Comparison of ENCODE assay signal across 11 cellular contexts in the genomic region with DNA sequence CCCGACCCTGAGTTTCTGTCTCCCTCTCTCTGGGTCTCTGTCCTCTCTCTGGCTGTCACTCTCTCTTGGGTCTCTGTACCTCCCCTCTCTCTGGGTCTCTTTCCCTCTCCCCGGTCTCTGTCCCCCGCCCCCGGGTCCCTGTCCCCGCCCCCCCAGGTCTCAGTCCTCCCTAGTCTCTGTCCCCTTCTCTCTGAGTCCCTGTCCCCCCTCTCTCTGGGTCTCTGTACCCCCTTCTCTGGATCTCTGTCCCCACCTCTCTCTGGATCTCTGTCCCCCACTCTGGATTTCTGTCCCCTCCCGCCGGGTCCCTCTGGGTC. TPM values are rescaled to one million over a fixed set of nuclear protein-coding genes. Genes with fewer than 3 reads are reported as not detected.
DNase-seq lines count a peak whose midpoint lies in the region; ATAC-seq, FAIRE-seq and TF ChIP-seq lines count a peak whose summit lies in the region.
"Had no signal": no experiment of that assay in that cellular context is flagged by ENCODE, and none has a peak within 500 bp of the region (broad histone marks: within the 10 kb centered on the region; RNA-seq: fewer than 3 reads in every experiment).

No MANE protein-coding gene starts in this region.

- H4K91ac ChIP-seq in H1 (replicated peaks; ENCODE audit: insufficient read length, low read length) (no peak overlapping the region), trophoblast cell (ENCODE audit: low read depth, low read length) (peak overlapping the region; percentile 99)

- H3K4me1 ChIP-seq in CD8-positive, alpha-beta T cell (ENCODE audit: insufficient read depth, low read length) = peaks cover 55% of the 10 kb centered on the region
- H3K4me1 ChIP-seq in OCI-LY1 (ENCODE audit: insufficient read depth, low read length, severe bottlenecking) (peaks cover 49% of the 10 kb centered on the region), H1 (replicated peaks in 1 of 4; ENCODE audit: control insufficient read depth in 3 of 4, insufficient read depth in 4 of 4, low read length in 3 of 4) (peaks cover 4 to 17% (median 12%) of the 10 kb centered on the region in 4 experiments), trophoblast cell (ENCODE audit: control insufficient read depth in 1 of 2, insufficient read depth in 2 of 2, low read length in 2 of 2) (peaks cover 25 to 29% of the 10 kb centered on the region in 2 experiments)

- 0 out of 2 replicates have a peak, but pooled peaks cover 4% of the 10 kb centered on the region for H3K79me2 ChIP-seq in OCI-LY1 (ENCODE audit: insufficient read depth, low read length)
- H3K79me2 ChIP-seq in H1 (ENCODE audit: control insufficient read depth in 1 of 2, insufficient read depth in 2 of 2, low read length in 2 of 2) = peaks cover 0 to 13% of the 10 kb centered on the region in 2 experiments; a peak in 2 of 4 replicates
- H3K79me2 ChIP-seq in trophoblast cell (ENCODE audit: control insufficient read depth, insufficient read depth, low read length, poor library complexity) = peaks cover 16% of the 10 kb centered on the region

- H3K27me3 ChIP-seq in CD8-positive, alpha-beta T cell (ENCODE audit: insufficient read depth, low read length) = no peaks in the 10 kb centered on the region
- H3K27me3 ChIP-seq in OCI-LY1 (ENCODE audit: insufficient read depth, low read length) = no peaks in the 10 kb centered on the region
- H3K27me3 ChIP-seq in H1 (replicated peaks in 1 of 4; ENCODE audit: control insufficient read depth in 3 of 4, extremely low read depth in 1 of 4, insufficient read depth in 3 of 4, low read length in 3 of 4) = no peaks in the 10 kb centered on the region
- H3K27me3 ChIP-seq in trophoblast cell (ENCODE audit: insufficient read depth, low read length) = no peaks in the 10 kb centered on the region

- POLR2A ChIA-PET in CD8-positive, alpha-beta T cell (lab: Charles Lee) = interaction anchor here (0.9 to 1.5 kb wide), 2 partner anchors 31 to 63 kb away, joined by 3 to 9 read pairs; partner anchors contain the start of genes GYS1, NUCB1 and RUVBL2
- POLR2A ChIA-PET in H1 (lab: Charles Lee; ENCODE audit: partially characterized antibody) = interaction anchor here (0.9 to 2.1 kb wide), 8 partner anchors 8 to 89 kb away, joined by 3 to 19 read pairs (median 6); no protein-coding TSS in a partner anchor

- no CpG with 5 or more reads among the region's 7 CpGs for WGBS in H1 (ENCODE audit: extremely low coverage in 1 of 2, insufficient coverage in 1 of 2, insufficient read length in 1 of 2, insufficient replicate concordance in 2 of 2, low coverage in 1 of 2, low lambda C conversion rate in 2 of 2, missing lambda C conversion rate in 1 of 2), 2 experiments
- no CpG with 5 or more reads among the region's 7 CpGs for whole genome bisulfite sequencing in trophoblast cell (ENCODE audit: extremely low coverage, insufficient coverage, insufficient read length)

- no peak overlapping the region for H3K4me3 Mint-ChIP-seq in CD8-positive, alpha-beta T cell

- no peaks in the 10 kb centered on the region for H3K27me3 Mint-ChIP-seq in CD8-positive, alpha-beta T cell (ENCODE audit: low read depth)

- TF ChIP-seq POLR2A in H1 (IDR thresholded peaks at IDR 0.05; ENCODE audit: control extremely low read depth in 1 of 2, low read depth in 2 of 2, low read length in 2 of 2) = no peak

- TF ChIP-seq CTCF in CD8-positive, alpha-beta T cell (IDR thresholded peaks at IDR 0.05) = no peak
- TF ChIP-seq CTCF in OCI-LY1 (IDR thresholded peaks at IDR 0.05; ENCODE audit: low read length) (no peak), H1 (IDR thresholded peaks at IDR 0.05; ENCODE audit: control extremely low read depth in 1 of 3, insufficient read depth in 1 of 3, low read depth in 1 of 3, low read length in 3 of 3) (no peak)

- H3K27ac ChIP-seq in CD8-positive, alpha-beta T cell (ENCODE audit: low read depth, low read length) = peak overlapping the region; percentile 44
- H3K27ac ChIP-seq in OCI-LY1 (ENCODE audit: low read depth, low read length, poor library complexity, severe bottlenecking) (peak overlapping the region; percentile 87), H1 (ENCODE audit: low read depth, low read length) (no peak overlapping the region), trophoblast cell (ENCODE audit: low read depth, low read length) (peak overlapping the region; percentile 97)
- H3K27ac ChIP-seq: KMS-11 had no signal

- CTCF ChIA-PET in CD8-positive, alpha-beta T cell (lab: Charles Lee) = interaction anchor here (1.0 to 1.5 kb wide), 3 partner anchors 8 to 120 kb away, joined by 3 to 13 read pairs (median 6); no protein-coding TSS in a partner anchor
- CTCF ChIA-PET in H1 (lab: Charles Lee; ENCODE audit: partially characterized antibody) = interaction anchor here (1.1 to 1.9 kb wide), 3 partner anchors 8 to 175 kb away, joined by 7 to 10 read pairs (median 8); no protein-coding TSS in a partner anchor

- intact Hi-C loops in CD8-positive, alpha-beta T cell (cut with DNase I, micrococcal nuclease) = loop anchor here in 1 of 2 experiments (10.0 kb wide), 1 partner anchor 318 kb away; the partner anchor contains the start of gene CA11

- H4K20me1 ChIP-seq in OCI-LY1 (ENCODE audit: insufficient read depth, low read length) (no peaks in the 10 kb centered on the region), H1 (replicated peaks in 1 of 2; ENCODE audit: control insufficient read depth in 1 of 2, insufficient read depth in 2 of 2, low read length in 2 of 2) (peaks cover 3 to 16% of the 10 kb centered on the region in 2 experiments)

- peak overlapping the region; percentile 85 for H3K9ac ChIP-seq in OCI-LY1 (ENCODE audit: low read length)
- no peak overlapping the region for H3K9ac ChIP-seq in H1 (replicated peaks in 1 of 4; ENCODE audit: extremely low read depth in 1 of 4, low read depth in 3 of 4, low read length in 3 of 4)
- H3K9ac ChIP-seq in trophoblast cell (ENCODE audit: low read length) = no peak overlapping the region
- H3K9ac ChIP-seq: KMS-11 had no signal

- peak overlapping the region; percentile 43 for H4K12ac ChIP-seq in trophoblast cell (ENCODE audit: low read depth, low read length)

- peaks cover 5% of the 10 kb centered on the region; the same call in 1 of the 2 replicates for H3F3A ChIP-seq in OCI-LY1 (ENCODE audit: insufficient read depth, low read length)

- H3K14ac ChIP-seq in H1 (ENCODE audit: insufficient read length) (no peak overlapping the region), trophoblast cell (ENCODE audit: low read length) (peak overlapping the region; percentile 29)

- peak overlapping the region; percentile 85 for H3K27ac Mint-ChIP-seq in CD8-positive, alpha-beta T cell

- H3K36me3 Mint-ChIP-seq in CD8-positive, alpha-beta T cell = peaks cover 35% of the 10 kb centered on the region

- no peak overlapping the region for H3K18ac ChIP-seq in H1 (ENCODE audit: extremely low read depth, low read length)
- H3K18ac ChIP-seq in trophoblast cell (ENCODE audit: low read length) = peak overlapping the region; percentile 61

- H3K36me3 ChIP-seq in CD8-positive, alpha-beta T cell (ENCODE audit: insufficient read depth, low read length) = peaks cover 12% of the 10 kb centered on the region
- peaks cover 27% of the 10 kb centered on the region for H3K36me3 ChIP-seq in OCI-LY1 (ENCODE audit: insufficient read depth, low read length)
- peaks cover 0 to 22% (median 13%) of the 10 kb centered on the region in 4 experiments; a peak in 5 of 8 replicates for H3K36me3 ChIP-seq in H1 (ENCODE audit: control insufficient read depth in 2 of 4, insufficient read depth in 4 of 4, low read length in 3 of 4)
- H3K36me3 ChIP-seq in trophoblast cell (ENCODE audit: control insufficient read depth in 1 of 2, insufficient read depth in 2 of 2, low read length in 2 of 2) = peaks cover 15 to 26% of the 10 kb centered on the region in 2 experiments

- no peak for FAIRE-seq in H1 (lab: Jason Lieb, UNC)
- no peak for FAIRE-seq in HTR-8/SVneo (lab: Jason Lieb, UNC)

- H3K4me2 ChIP-seq in OCI-LY1 (ENCODE audit: low read length) = peak overlapping the region; percentile 94
- H3K4me2 ChIP-seq in H1 (ENCODE audit: insufficient read depth in 1 of 2, low read depth in 2 of 2, low read length in 2 of 2) = peak overlapping the region in 1 of 2 experiments; percentile 99; a peak in 1 of 4 replicates
- H3K4me2 ChIP-seq in trophoblast cell (ENCODE audit: low read length) = no peak overlapping the region

- H3K79me1 ChIP-seq in H1 (ENCODE audit: low read depth, low read length) = peaks cover 5% of the 10 kb centered on the region
- peaks cover 31% of the 10 kb centered on the region for H3K79me1 ChIP-seq in trophoblast cell (ENCODE audit: low read length)

- no peak overlapping the region for H3K4ac ChIP-seq in H1 (replicated peaks; ENCODE audit: insufficient read length, low read depth, low read length)
- H3K4ac ChIP-seq in trophoblast cell (ENCODE audit: low read depth, low read length) = peak overlapping the region; percentile 30

- H2BK5ac ChIP-seq in H1 (ENCODE audit: low read depth, low read length) (0 out of 2 replicates have a peak overlapping the region, but pooled peaks have one; percentile 94), trophoblast cell (ENCODE audit: low read depth, low read length, poor library complexity) (peak overlapping the region; percentile 74)

- no peaks in the 10 kb centered on the region for H3K9me2 ChIP-seq in OCI-LY1 (ENCODE audit: low read depth, low read length)

- no peak overlapping the region for H3K56ac ChIP-seq in H1 (replicated peaks; ENCODE audit: insufficient read length, low read depth, low read length)

- H3K9me3 ChIP-seq in CD8-positive, alpha-beta T cell (ENCODE audit: low read length) = no peaks in the 10 kb centered on the region
- H3K9me3 ChIP-seq in OCI-LY1 (ENCODE audit: low read length) = no peaks in the 10 kb centered on the region
- no peaks in the 10 kb centered on the region for H3K9me3 ChIP-seq in H1 (ENCODE audit: insufficient read depth in 2 of 2, low read depth in 1 of 2, low read length in 1 of 2)
- H3K9me3 ChIP-seq in trophoblast cell (ENCODE audit: insufficient read depth, low read depth, low read length) = no peaks in the 10 kb centered on the region

- H4K8ac ChIP-seq in H1 (ENCODE audit: extremely low read depth, insufficient read depth, low read length) = no peak overlapping the region
- H4K8ac ChIP-seq in trophoblast cell (ENCODE audit: low read depth, low read length) = peak overlapping the region; percentile 7

- H3K4me3 ChIP-seq in CD8-positive, alpha-beta T cell (ENCODE audit: low read depth, low read length) = no peak overlapping the region
- peak overlapping the region; percentile 35 for H3K4me3 ChIP-seq in OCI-LY1 (ENCODE audit: low read depth, low read length, poor library complexity, severe bottlenecking)
- H3K4me3 ChIP-seq in H1 (ENCODE audit: extremely low read depth in 1 of 4, insufficient read depth in 2 of 4, low read depth in 3 of 4, low read length in 4 of 4) = peak overlapping the region in 1 of 4 experiments; percentile 59; a peak in 1 of 8 replicates
- H3K4me3 ChIP-seq in trophoblast cell (ENCODE audit: low read depth, low read length) = no peak overlapping the region

- H3K9me3 Mint-ChIP-seq in CD8-positive, alpha-beta T cell = no peaks in the 10 kb centered on the region

- no peak for TF ChIP-seq EP300 in H1 (IDR thresholded peaks at IDR 0.05; ENCODE audit: borderline replicate concordance in 1 of 2, low read depth in 2 of 2, low read length in 2 of 2)

- no peak for TF ChIP-seq RAD21 in H1 (IDR thresholded peaks at IDR 0.05 in 1 of 2, conservative IDR thresholded peaks at IDR 0.05 in 1 of 2; ENCODE audit: low read depth in 2 of 2, low read length in 2 of 2)

- DNase-seq in CD8-positive, alpha-beta T cell = no peak
- DNase-seq in H1 (ENCODE audit: low read depth in 1 of 2, low spot score in 2 of 2) (no peak), trophoblast cell (no peak), GDM1 (lab: John Stamatoyannopoulos, UW) (no peak), iPS-NIHi11 (ENCODE audit: low spot score) (no peak), HTR-8/SVneo (ENCODE audit: insufficient read length, low spot score) (no peak)
- DNase-seq: T-helper 9 cell had no signal

- H2AFZ ChIP-seq in OCI-LY1 (ENCODE audit: low read length) (no peak overlapping the region), H1 (ENCODE audit: low read length) (no peak overlapping the region), trophoblast cell (ENCODE audit: insufficient read depth, low read length, poor library complexity) (no peak overlapping the region)

- no peak overlapping the region for H2BK120ac ChIP-seq in H1 (replicated peaks; ENCODE audit: low read depth, low read length)
- H2BK120ac ChIP-seq in trophoblast cell (ENCODE audit: insufficient read depth, low read length, poor library complexity) = peak overlapping the region; percentile 2

- no peak overlapping the region for H2AK5ac ChIP-seq in H1 (ENCODE audit: low read depth, low read length)
- H2AK5ac ChIP-seq in trophoblast cell (ENCODE audit: low read length) = peak overlapping the region; percentile 12

- ATAC-seq in CD8-positive, alpha-beta T cell = no peak
- ATAC-seq in HG03565 (IDR thresholded peaks at IDR 0.05; ENCODE audit: unreplicated experiment) = no peak

- H3K4me1 Mint-ChIP-seq in CD8-positive, alpha-beta T cell (ENCODE audit: low read depth) = peaks cover 67% of the 10 kb centered on the region

- H2BK20ac ChIP-seq in H1 (ENCODE audit: low read length) = no peak overlapping the region

- no peak overlapping the region for H2BK15ac ChIP-seq in H1 (ENCODE audit: low read length)

- no peak overlapping the region for H2BK12ac ChIP-seq in H1 (ENCODE audit: low read depth, low read length)
- peak overlapping the region; percentile 42 for H2BK12ac ChIP-seq in trophoblast cell (ENCODE audit: low read length)

- no peak overlapping the region for H4K5ac ChIP-seq in H1 (ENCODE audit: insufficient read length, low read depth, low read length)

- no peak overlapping the region for H3K23ac ChIP-seq in H1 (ENCODE audit: insufficient read length)
- H3K23ac ChIP-seq in trophoblast cell (ENCODE audit: low read length) = no peak overlapping the region

- H3K23me2 ChIP-seq in H1 (ENCODE audit: low read depth, low read length) = peaks cover 17% of the 10 kb centered on the region; the same call in 1 of the 2 replicates

RNA-seq across cellular contexts. Expression of gene FTL, which starts 2.3 kb away (rescaled TPM):
- total RNA-seq in CD8-positive, alpha-beta T cell = 100 to 1,000 TPM; 665 to 668 TPM
- 1,751 and 1,764 TPM in 2 replicates for total RNA-seq in H1 (2021; fragmentation: NEBNext Ultra II Directional; extraction: Animal tissue kit (Norgen Biotek cat#: 25700))
- 2,427 and 3,043 TPM in 2 replicates for polyA plus RNA-seq in H1 (2011; rRNA removed)
- polyA plus RNA-seq in H1 (2011; cell fraction: cytosol; rRNA removed) = 1,042 TPM
- polyA plus RNA-seq in H1 (2011; cell fraction: nucleus; rRNA removed) = 1,402 TPM
- 1,164 to 2,476 TPM (median 2,085 TPM) in 4 replicates for polyA plus RNA-seq in H1 (2012, experiment 1 of 2)
- polyA plus RNA-seq in H1 (2012, experiment 2 of 2) = 3,986 TPM
- 2,213 TPM for polyA plus RNA-seq in H1 (2013, experiment 1 of 2)
- 2,143 TPM for polyA plus RNA-seq in H1 (2013, experiment 2 of 2)
- polyA minus RNA-seq in H1 (2011; rRNA and poly(A)+ RNA removed) = 388 and 494 TPM in 2 replicates
- polyA minus RNA-seq in H1 (2011; cell fraction: cytosol; rRNA and poly(A)+ RNA removed) = 417 TPM
- polyA minus RNA-seq in H1 (2011; cell fraction: nucleus; rRNA and poly(A)+ RNA removed) = 311 TPM
- polyA plus RNA-seq in trophoblast cell (2013) = 3,699 and 3,930 TPM in 2 replicates

RNA-seq across cellular contexts. Expression of gene BAX, which starts 8.1 kb away (rescaled TPM):
- total RNA-seq in CD8-positive, alpha-beta T cell = 10 to 100 TPM; 55.7 to 57.4 TPM
- total RNA-seq in H1 (2021; fragmentation: NEBNext Ultra II Directional; extraction: Animal tissue kit (Norgen Biotek cat#: 25700)) = 257 and 295 TPM in 2 replicates
- 346 and 750 TPM in 2 replicates for polyA plus RNA-seq in H1 (2011; rRNA removed)
- 281 TPM for polyA plus RNA-seq in H1 (2011; cell fraction: cytosol; rRNA removed)
- polyA plus RNA-seq in H1 (2011; cell fraction: nucleus; rRNA removed) = 369 TPM
- 346 to 545 TPM (median 505 TPM) in 4 replicates for polyA plus RNA-seq in H1 (2012, experiment 1 of 2)
- 448 TPM for polyA plus RNA-seq in H1 (2012, experiment 2 of 2)
- 121 TPM for polyA plus RNA-seq in H1 (2013, experiment 1 of 2)
- 128 TPM for polyA plus RNA-seq in H1 (2013, experiment 2 of 2)
- 70.9 and 97.6 TPM in 2 replicates for polyA minus RNA-seq in H1 (2011; rRNA and poly(A)+ RNA removed)
- 127 TPM for polyA minus RNA-seq in H1 (2011; cell fraction: cytosol; rRNA and poly(A)+ RNA removed)
- 125 TPM for polyA minus RNA-seq in H1 (2011; cell fraction: nucleus; rRNA and poly(A)+ RNA removed)
- polyA plus RNA-seq in trophoblast cell (2013) = 92.3 and 93.5 TPM in 2 replicates

RNA-seq across cellular contexts. Expression of gene DHDH, which starts 29.3 kb away (rescaled TPM):
- 1 to 10 TPM in 1 of 2 experiments, under 1 TPM in 1; 0.68 to 1.0 TPM for total RNA-seq in CD8-positive, alpha-beta T cell
- 2.2 and 2.7 TPM in 2 replicates for total RNA-seq in H1 (2021; fragmentation: NEBNext Ultra II Directional; extraction: Animal tissue kit (Norgen Biotek cat#: 25700))
- 2.8 and 2.9 TPM in 2 replicates for polyA plus RNA-seq in H1 (2011; rRNA removed)
- polyA plus RNA-seq in H1 (2011; cell fraction: cytosol; rRNA removed) = 2.7 TPM
- 3.1 TPM for polyA plus RNA-seq in H1 (2011; cell fraction: nucleus; rRNA removed)
- polyA plus RNA-seq in H1 (2012, experiment 1 of 2) = 2.0 to 3.1 TPM (median 2.4 TPM) in 4 replicates
- polyA plus RNA-seq in H1 (2012, experiment 2 of 2) = 1.7 TPM
- polyA plus RNA-seq in H1 (2013, experiment 1 of 2) = 1.2 TPM
- 1.2 TPM for polyA plus RNA-seq in H1 (2013, experiment 2 of 2)
- polyA minus RNA-seq in H1 (2011; rRNA and poly(A)+ RNA removed) = 0.34 and 0.35 TPM in 2 replicates
- polyA minus RNA-seq in H1 (2011; cell fraction: cytosol; rRNA and poly(A)+ RNA removed) = 1.8 TPM
- 0.60 TPM for polyA minus RNA-seq in H1 (2011; cell fraction: nucleus; rRNA and poly(A)+ RNA removed)
- 0.18 and 0.23 TPM in 2 replicates for polyA plus RNA-seq in trophoblast cell (2013)
- total RNA-seq: dermis blood vessel endothelial cell had no signal

RNA-seq across cellular contexts. Expression of gene GYS1, which starts 30.3 kb away (rescaled TPM):
- total RNA-seq in CD8-positive, alpha-beta T cell = 10 to 100 TPM in 1 of 2 experiments, 1 to 10 TPM in 1; 9.5 to 11.9 TPM
- 37.8 and 38.7 TPM in 2 replicates for total RNA-seq in H1 (2021; fragmentation: NEBNext Ultra II Directional; extraction: Animal tissue kit (Norgen Biotek cat#: 25700))
- polyA plus RNA-seq in H1 (2011; rRNA removed) = 30.0 and 41.9 TPM in 2 replicates
- 25.6 TPM for polyA plus RNA-seq in H1 (2011; cell fraction: cytosol; rRNA removed)
- polyA plus RNA-seq in H1 (2011; cell fraction: nucleus; rRNA removed) = 52.0 TPM
- 31.3 to 34.4 TPM (median 34.1 TPM) in 4 replicates for polyA plus RNA-seq in H1 (2012, experiment 1 of 2)
- polyA plus RNA-seq in H1 (2012, experiment 2 of 2) = 33.2 TPM
- polyA plus RNA-seq in H1 (2013, experiment 1 of 2) = 23.7 TPM
- polyA plus RNA-seq in H1 (2013, experiment 2 of 2) = 22.3 TPM
- 43.2 and 45.0 TPM in 2 replicates for polyA minus RNA-seq in H1 (2011; rRNA and poly(A)+ RNA removed)
- polyA minus RNA-seq in H1 (2011; cell fraction: cytosol; rRNA and poly(A)+ RNA removed) = 25.8 TPM
- polyA minus RNA-seq in H1 (2011; cell fraction: nucleus; rRNA and poly(A)+ RNA removed) = 19.8 TPM
- polyA plus RNA-seq in trophoblast cell (2013) = 64.3 and 68.6 TPM in 2 replicates

RNA-seq across cellular contexts. Expression of gene RUVBL2, which starts 30.9 kb away (rescaled TPM):
- total RNA-seq in CD8-positive, alpha-beta T cell = 10 to 100 TPM; 10.5 to 11.5 TPM
- 152 and 160 TPM in 2 replicates for total RNA-seq in H1 (2021; fragmentation: NEBNext Ultra II Directional; extraction: Animal tissue kit (Norgen Biotek cat#: 25700))
- 247 and 341 TPM in 2 replicates for polyA plus RNA-seq in H1 (2011; rRNA removed)
- 318 TPM for polyA plus RNA-seq in H1 (2011; cell fraction: cytosol; rRNA removed)
- 322 TPM for polyA plus RNA-seq in H1 (2011; cell fraction: nucleus; rRNA removed)
- 172 to 250 TPM (median 216 TPM) in 4 replicates for polyA plus RNA-seq in H1 (2012, experiment 1 of 2)
- 191 TPM for polyA plus RNA-seq in H1 (2012, experiment 2 of 2)
- 85.2 TPM for polyA plus RNA-seq in H1 (2013, experiment 1 of 2)
- polyA plus RNA-seq in H1 (2013, experiment 2 of 2) = 79.0 TPM
- 148 and 152 TPM in 2 replicates for polyA minus RNA-seq in H1 (2011; rRNA and poly(A)+ RNA removed)
- polyA minus RNA-seq in H1 (2011; cell fraction: cytosol; rRNA and poly(A)+ RNA removed) = 139 TPM
- 97.5 TPM for polyA minus RNA-seq in H1 (2011; cell fraction: nucleus; rRNA and poly(A)+ RNA removed)
- polyA plus RNA-seq in trophoblast cell (2013) = 58.0 and 58.6 TPM in 2 replicates
